Comparison of ENCODE assay signal across 25 cellular contexts in the genomic region with DNA sequence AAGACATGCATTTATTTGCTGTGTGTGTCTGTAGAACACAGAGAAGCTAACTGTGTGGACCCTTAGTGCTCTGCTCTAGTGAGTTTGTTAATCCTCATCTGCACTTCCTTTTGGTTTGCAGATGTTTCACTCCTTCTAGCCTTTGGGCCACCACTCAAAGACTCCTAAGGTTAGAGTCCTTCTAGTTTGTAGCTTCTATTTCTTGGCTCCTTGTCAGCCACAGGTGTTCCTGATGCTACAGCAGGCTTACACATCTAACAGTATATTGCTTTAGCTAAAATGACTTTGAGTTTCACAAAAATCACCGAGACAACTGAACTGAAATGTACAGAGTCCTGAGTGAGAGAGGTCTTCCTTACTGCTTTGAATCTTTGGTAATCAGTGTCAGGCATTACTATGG.
"Had no signal": no experiment of that assay in that cellular context is flagged by ENCODE, and none has a peak within 500 bp of the region (broad histone marks: within the 10 kb centered on the region; RNA-seq: fewer than 3 reads in every experiment).

No MANE protein-coding gene starts in this region.

- H3K4me1 ChIP-seq: adrenal gland, ascending aorta, lower lobe of right lung, right lobe of liver, vagina had no signal

- H3K27ac ChIP-seq: adrenal gland, ascending aorta, brain microvascular endothelial cell, lower lobe of right lung, right lobe of liver, skin epidermis, thoracic aorta, vagina had no signal

- H3K9me3 ChIP-seq: adrenal gland, ascending aorta, lower lobe of right lung, mucosa of descending colon, right lobe of liver, thoracic aorta, vagina had no signal

- DNase-seq: activated CD4-positive, alpha-beta T cell treated with anti-CD3 and anti-CD28 coated beads for 4 hours; activated CD4-positive, alpha-beta T cell treated with anti-CD3 and anti-CD28 coated beads, Interleukin-2, amount 50 U/mL, for 48 hours; activated CD4-positive, CD25-positive, alpha-beta regulatory T cell; activated CD8-positive, alpha-beta memory T cell treated with anti-CD3 and anti-CD28 coated beads, Interleukin-2, amount 50 U/mL, for 48 hours; activated naive CD4-positive, alpha-beta T cell; activated T-cell treated with anti-CD3 and anti-CD28 coated beads, Interleukin-2, amount 50 U/mL, for 4 hours; adrenal gland; brain microvascular endothelial cell; central memory CD4-positive, alpha-beta T cell; effector memory CD4-positive, alpha-beta T cell; foreskin melanocyte; immature natural killer cell; lower lobe of right lung; mesendoderm; mucosa of descending colon; naive B cell; occipital lobe; posterior cingulate gyrus; right lobe of liver; stimulated activated CD4-positive, alpha-beta T cell treated with anti-CD3 and anti-CD28 coated beads, Interleukin-2, amount 100 ng/mL, for 24 hours; stimulated activated naive B cell treated with anti-CD40 and anti-IgM and Interleukin-4, amounts not matched to agents 10 μg/mL and 1 μg/mL and 100 μg/mL, for 72 hours had no signal

- H3K4me3 ChIP-seq: adrenal gland, ascending aorta, lower lobe of right lung, mucosa of descending colon, right lobe of liver, skin epidermis, thoracic aorta, vagina had no signal

- H3K27me3 ChIP-seq: adrenal gland, ascending aorta, brain microvascular endothelial cell, right lobe of liver, vagina had no signal

- H3K36me3 ChIP-seq: adrenal gland, ascending aorta, brain microvascular endothelial cell, lower lobe of right lung, right lobe of liver, thoracic aorta, vagina had no signal
